Comparison of ENCODE assay signal across 18 cellular contexts in genomic region chr2:176471949-176472348, GRCh38.
DNase-seq lines count a peak whose midpoint lies in the region; ATAC-seq and TF ChIP-seq lines count a peak whose summit lies in the region.
"Had no signal": no experiment of that assay in that cellular context is flagged by ENCODE, and none has a peak within 500 bp of the region (broad histone marks: within the 10 kb centered on the region; RNA-seq: fewer than 3 reads in every experiment).

No MANE protein-coding gene starts in this region.

- CTCF ChIA-PET in MCF 10A (lab: Yijun Ruan, JAX): interaction anchor here (0.5 to 3.0 kb wide), 7 partner anchors 17 to 375 kb away, joined by 3 to 15 read pairs (median 4); no protein-coding TSS in a partner anchor
- CTCF ChIA-PET in OCI-LY7 (lab: Charles Lee; ENCODE audit: unreplicated experiment): no interaction called here
- CTCF ChIA-PET in SK-N-SH (lab: Yijun Ruan, JAX): interaction anchor here (1.1 to 1.8 kb wide), 5 partner anchors 17 to 334 kb away, joined by 3 to 7 read pairs (median 3); no protein-coding TSS in a partner anchor

- 92% methylated on average over 2 of the region's 2 CpGs for WGBS in SK-N-SH (ENCODE audit: low lambda C conversion rate)

- H3K4me2 ChIP-seq in Karpas-422 (ENCODE audit: low read depth, low read length, poor library complexity, severe bottlenecking): peak overlapping the region; percentile 11
- H3K4me2 ChIP-seq in OCI-LY7 (ENCODE audit: low read length): no peak overlapping the region
- H3K4me2 ChIP-seq in SK-N-SH: no peak overlapping the region

- no peak for ATAC-seq in naive thymus-derived CD8-positive, alpha-beta T cell

- H3K36me3 ChIP-seq in breast epithelium: no peaks in the 10 kb centered on the region
- no peaks in the 10 kb centered on the region for H3K36me3 ChIP-seq in Karpas-422 (ENCODE audit: insufficient read depth, low read length)
- H3K36me3 ChIP-seq in OCI-LY7 (ENCODE audit: insufficient read depth, low read length): no peaks in the 10 kb centered on the region
- no peaks in the 10 kb centered on the region for H3K36me3 ChIP-seq in SK-N-SH (replicated peaks in 1 of 2; ENCODE audit: control insufficient read depth in 1 of 2, insufficient read depth in 2 of 2, low read length in 1 of 2)

- H3K27me3 ChIP-seq in breast epithelium (no peaks in the 10 kb centered on the region), Karpas-422 (ENCODE audit: low read length) (no peaks in the 10 kb centered on the region), SK-N-SH (ENCODE audit: insufficient read depth) (no peaks in the 10 kb centered on the region)

- peak overlapping the region; percentile 87 for H3K27ac Mint-ChIP-seq in MCF 10A (ENCODE audit: low read depth, unreplicated experiment)
- H3K27ac Mint-ChIP-seq in endothelial cell (ENCODE audit: unreplicated experiment): no peak overlapping the region
- no peak overlapping the region for H3K27ac Mint-ChIP-seq in naive thymus-derived CD8-positive, alpha-beta T cell

- no peak for TF ChIP-seq EP300 in SK-N-SH (IDR thresholded peaks at IDR 0.05; ENCODE audit: borderline replicate concordance in 1 of 2, low read depth in 1 of 2, low read length in 1 of 2)

- H3K36me3 Mint-ChIP-seq in MCF 10A (ENCODE audit: insufficient read depth, unreplicated experiment) (no peaks in the 10 kb centered on the region), endothelial cell (ENCODE audit: low read depth, unreplicated experiment) (no peaks in the 10 kb centered on the region)
- peaks cover 0 to 3% (median 0%) of the 10 kb centered on the region in 3 donors for H3K36me3 Mint-ChIP-seq in naive thymus-derived CD8-positive, alpha-beta T cell

- no peak for TF ChIP-seq RAD21 in SK-N-SH (IDR thresholded peaks at IDR 0.05; ENCODE audit: low read length)

- no peaks in the 10 kb centered on the region for H4K20me1 ChIP-seq in Karpas-422 (ENCODE audit: insufficient read depth, low read depth, low read length)
- no peaks in the 10 kb centered on the region for H4K20me1 ChIP-seq in OCI-LY7 (ENCODE audit: insufficient read depth, low read length)
- H4K20me1 ChIP-seq in SK-N-SH (ENCODE audit: insufficient read depth): no peaks in the 10 kb centered on the region

- no peaks in the 10 kb centered on the region for H3K79me2 ChIP-seq in Karpas-422 (ENCODE audit: low read length)
- no peaks in the 10 kb centered on the region for H3K79me2 ChIP-seq in OCI-LY7 (ENCODE audit: insufficient read depth, low read depth, low read length)
- no peaks in the 10 kb centered on the region for H3K79me2 ChIP-seq in SK-N-SH (ENCODE audit: insufficient read depth)

- H3K27me3 Mint-ChIP-seq in MCF 10A (ENCODE audit: insufficient read depth, unreplicated experiment) (no peaks in the 10 kb centered on the region), endothelial cell (ENCODE audit: unreplicated experiment) (peaks cover 4% of the 10 kb centered on the region)
- peaks cover 0 to 11% (median 5%) of the 10 kb centered on the region in 5 donors for H3K27me3 Mint-ChIP-seq in naive thymus-derived CD8-positive, alpha-beta T cell

- H3K27ac ChIP-seq in breast epithelium: no peak overlapping the region
- no peak overlapping the region for H3K27ac ChIP-seq in Karpas-422 (ENCODE audit: low read length)
- no peak overlapping the region for H3K27ac ChIP-seq in OCI-LY7 (ENCODE audit: low read depth, low read length, poor library complexity, severe bottlenecking)
- no peak overlapping the region for H3K27ac ChIP-seq in SK-N-SH (ENCODE audit: low read depth in 2 of 2, low read length in 1 of 2)
- H3K27ac ChIP-seq: KMS-11, SK-N-MC had no signal

- BruUV-seq in MCF 10A (replicated peaks; lab: Mats Ljungman, UMichigan) (no TSS peak), OCI-LY7 (replicated peaks; lab: Mats Ljungman, UMichigan) (no TSS peak)

- no peaks in the 10 kb centered on the region for H3K9me2 ChIP-seq in Karpas-422 (replicated peaks; ENCODE audit: insufficient read depth, low read length)
- H3K9me2 ChIP-seq in OCI-LY7 (ENCODE audit: insufficient read depth, low read length): no peaks in the 10 kb centered on the region
- H3K9me2 ChIP-seq in SK-N-SH: no peaks in the 10 kb centered on the region

- H3K9me3 Mint-ChIP-seq in MCF 10A (ENCODE audit: unreplicated experiment): no peaks in the 10 kb centered on the region
- H3K9me3 Mint-ChIP-seq in endothelial cell (ENCODE audit: unreplicated experiment): no peaks in the 10 kb centered on the region
- H3K9me3 Mint-ChIP-seq in naive thymus-derived CD8-positive, alpha-beta T cell: peaks cover 0 to 2% (median 0%) of the 10 kb centered on the region in 9 donors

- H3K9me3 ChIP-seq in breast epithelium (no peaks in the 10 kb centered on the region), Karpas-422 (ENCODE audit: low read length) (no peaks in the 10 kb centered on the region), OCI-LY7 (ENCODE audit: low read length) (no peaks in the 10 kb centered on the region), SK-N-SH (no peaks in the 10 kb centered on the region)

- no peaks in the 10 kb centered on the region for H3K4me1 ChIP-seq in breast epithelium
- H3K4me1 ChIP-seq in Karpas-422 (ENCODE audit: low read length): peaks cover 17% of the 10 kb centered on the region
- no peaks in the 10 kb centered on the region for H3K4me1 ChIP-seq in OCI-LY7 (ENCODE audit: insufficient read depth, low read length, poor library complexity, severe bottlenecking)
- peaks cover 0 to 12% of the 10 kb centered on the region in 2 experiments; a peak in 2 of 4 replicates for H3K4me1 ChIP-seq in SK-N-SH (ENCODE audit: control insufficient read depth in 1 of 2, insufficient read depth in 2 of 2, low read depth in 1 of 2, low read length in 1 of 2)

- no peak overlapping the region for H3K4me3 Mint-ChIP-seq in MCF 10A (ENCODE audit: unreplicated experiment)
- no peak overlapping the region for H3K4me3 Mint-ChIP-seq in endothelial cell (ENCODE audit: unreplicated experiment)
- H3K4me3 Mint-ChIP-seq in naive thymus-derived CD8-positive, alpha-beta T cell: peak overlapping the region in 2 of 10 donors; percentile 2 to 82

- H2AFZ ChIP-seq in Karpas-422 (ENCODE audit: low read length) (peak overlapping the region; percentile 77), OCI-LY7 (ENCODE audit: low read length) (peak overlapping the region; percentile 55), SK-N-SH (ENCODE audit: low read depth) (no peak overlapping the region)

- H3K4me3 ChIP-seq in breast epithelium (no peak overlapping the region), Karpas-422 (ENCODE audit: low read length) (no peak overlapping the region), OCI-LY7 (ENCODE audit: low read depth, low read length, poor library complexity, severe bottlenecking) (no peak overlapping the region), SK-N-SH (ENCODE audit: low read depth in 2 of 2, low read length in 1 of 2) (no peak overlapping the region)
- H3K4me3 ChIP-seq: SK-N-MC had no signal

- no peaks in the 10 kb centered on the region for H3F3A ChIP-seq in SK-N-SH (replicated peaks; ENCODE audit: insufficient read depth)

- intact Hi-C loops in MCF 10A (cut with micrococcal nuclease) (no loop called here), breast epithelium (cut with DNase I; ENCODE audit: low total_unique reads) (no loop called here), OCI-LY7 (cut with micrococcal nuclease; ENCODE audit: unreplicated experiment) (no loop called here)

- TF ChIP-seq POLR2A in breast epithelium (IDR thresholded peaks at IDR 0.05): no peak

- POLR2A ChIA-PET in MCF 10A (lab: Yijun Ruan, JAX): interaction anchor here (0.6 to 3.8 kb wide), 9 partner anchors 10 to 124 kb away, joined by 3 to 39 read pairs (median 13); no protein-coding TSS in a partner anchor
- POLR2A ChIA-PET in OCI-LY7 (lab: Charles Lee): interaction anchor here (0.6 kb wide), 1 partner anchor 157 kb away, joined by 3 read pairs; no protein-coding TSS in a partner anchor
- POLR2A ChIA-PET in naive thymus-derived CD8-positive, alpha-beta T cell (lab: Charles Lee): no interaction called here
- POLR2A ChIA-PET in SK-N-SH (lab: Yijun Ruan, JAX): no interaction called here

- DNase-seq in MCF 10A (ENCODE audit: unreplicated experiment) (no peak), breast epithelium (ENCODE audit: low spot score in 2 of 2) (no peak), Karpas-422 (no peak), OCI-LY7 (ENCODE audit: low spot score) (no peak), cerebellar nuclear complex (lab: John Stamatoyannopoulos, UW) (no peak), endothelial cell (ENCODE audit: low spot score) (no peak), SK-N-SH (no peak)
- no peak for DNase-seq in naive thymus-derived CD8-positive, alpha-beta T cell
- DNase-seq: C1 segment of cervical spinal cord, DMS53, GOT3, NCI-H1417 treated with DMSO at 0.1 percent for 48 hours, NCI-H2029, NCI-H226, NCI-H774, T-helper 1 cell had no signal

- H3K4me1 Mint-ChIP-seq in MCF 10A (ENCODE audit: insufficient read depth, unreplicated experiment) (peaks cover 16% of the 10 kb centered on the region), endothelial cell (ENCODE audit: unreplicated experiment) (peaks cover 20% of the 10 kb centered on the region)
- peaks cover 6 to 19% (median 18%) of the 10 kb centered on the region in 4 donors for H3K4me1 Mint-ChIP-seq in naive thymus-derived CD8-positive, alpha-beta T cell

- H3K9ac ChIP-seq in Karpas-422 (ENCODE audit: low read length) (no peak overlapping the region), SK-N-SH (no peak overlapping the region)
- H3K9ac ChIP-seq: KMS-11 had no signal

- TF ChIP-seq CTCF in MCF 10A (IDR thresholded peaks at IDR 0.05; ENCODE audit: unreplicated experiment) (no peak), breast epithelium (IDR thresholded peaks at IDR 0.05) (no peak), OCI-LY7 (conservative IDR thresholded peaks at IDR 0.05; ENCODE audit: low read length) (no peak), endothelial cell (IDR thresholded peaks at IDR 0.05; ENCODE audit: unreplicated experiment) (no peak), SK-N-SH (IDR thresholded peaks at IDR 0.05) (no peak)

TF ChIP-seq in SK-N-SH, 30 proteins besides CTCF, POLR2A, EP300 and RAD21 (continues in another document):
- TF ChIP-seq SMC3 (IDR thresholded peaks at IDR 0.05; ENCODE audit: low read depth, low read length) (no peak), IRF3 (IDR thresholded peaks at IDR 0.05; ENCODE audit: low read depth, low read length) (no peak), ELF1 (IDR thresholded peaks at IDR 0.05) (no peak), JUND (IDR thresholded peaks at IDR 0.05) (no peak), MAX (IDR thresholded peaks at IDR 0.05; ENCODE audit: low read depth) (no peak), MXI1 (IDR thresholded peaks at IDR 0.05; ENCODE audit: low read depth, low read length) (no peak)

Comparison
In these comparisons a context has a peak if more than half of its experiments do, and no peak if none do; other contexts are left out.
1. POLR2A ChIA-PET loops: an anchor here in MCF 10A (0.6 to 3.8 kb wide) and OCI-LY7 (0.6 kb wide); none called in naive thymus-derived CD8-positive, alpha-beta T cell and SK-N-SH.